21 cellular contexts compared by ENCODE assay signal in genomic region chr1:230568676-230569075, GRCh38.
"Had no signal": no experiment of that assay in that cellular context is flagged by ENCODE, and none has a peak within 500 bp of the region (broad histone marks: within the 10 kb centered on the region; RNA-seq: fewer than 3 reads in every experiment).

No MANE protein-coding gene starts in this region.

- H3K36me3 ChIP-seq: cardiac muscle cell, esophagus squamous epithelium, gastroesophageal sphincter, heart left ventricle, right lobe of liver, thoracic aorta, upper lobe of right lung had no signal

- H3K27me3 ChIP-seq: cardiac muscle cell, heart left ventricle, right lobe of liver, upper lobe of right lung had no signal

- H3K4me3 ChIP-seq: cardiac muscle cell, esophagus squamous epithelium, gastroesophageal sphincter, heart left ventricle, mucosa of descending colon, right lobe of liver, skin epidermis, thoracic aorta, upper lobe of right lung had no signal

- H3K9ac ChIP-seq: parathyroid adenoma had no signal

- H3K79me2 ChIP-seq: parathyroid adenoma had no signal

- DNase-seq: activated CD4-positive, CD25-positive, alpha-beta regulatory T cell; activated effector memory CD4-positive, alpha-beta T cell treated with anti-CD3 and anti-CD28 coated beads, Interleukin-2, amount 50 U/mL, for 16 hours; activated naive CD4-positive, alpha-beta T cell treated with anti-CD3 and anti-CD28 coated beads, Interleukin-2, amount 10 ng/mL, durations not matched to agents 7 days and 5 days; amygdala; effector memory CD4-positive, alpha-beta T cell; esophagus squamous epithelium; heart left ventricle; nucleus accumbens; right lobe of liver; SW 1271; T-helper 17 cell; upper lobe of right lung had no signal

- H3K4me3 Mint-ChIP-seq: activated CD4-positive, alpha-beta memory T cell treated with anti-CD3 and anti-CD28 coated beads for 36 hours; activated naive CD4-positive, alpha-beta T cell treated with anti-CD3 and anti-CD28 coated beads, Interleukin-2, amount 10 ng/mL, durations not matched to agents 7 days and 5 days; dendritic cell treated with granulocyte-macrophage colony-stimulating factor and Interleukin-4, amounts not matched to agents 40 ng/mL and 50 ng/mL, for 4 days; stimulated activated memory B cell treated with anti-CD40 and anti-IgM and Interleukin-4, amounts not matched to agents 10 μg/mL and 1 μg/mL and 100 μg/mL, for 72 hours; T-helper 17 cell had no signal

- H3K36me3 Mint-ChIP-seq: activated CD4-positive, alpha-beta memory T cell treated with anti-CD3 and anti-CD28 coated beads for 36 hours; activated naive CD4-positive, alpha-beta T cell treated with anti-CD3 and anti-CD28 coated beads, Interleukin-2, amount 10 ng/mL, durations not matched to agents 7 days and 5 days; stimulated activated memory B cell treated with anti-CD40 and anti-IgM and Interleukin-4, amounts not matched to agents 10 μg/mL and 1 μg/mL and 100 μg/mL, for 72 hours had no signal

- H3K27ac Mint-ChIP-seq: activated CD4-positive, alpha-beta memory T cell treated with anti-CD3 and anti-CD28 coated beads for 36 hours; activated naive CD4-positive, alpha-beta T cell treated with anti-CD3 and anti-CD28 coated beads, Interleukin-2, amount 10 ng/mL, durations not matched to agents 7 days and 5 days; dendritic cell treated with granulocyte-macrophage colony-stimulating factor and Interleukin-4, amounts not matched to agents 40 ng/mL and 50 ng/mL, for 4 days; stimulated activated memory B cell treated with anti-CD40 and anti-IgM and Interleukin-4, amounts not matched to agents 10 μg/mL and 1 μg/mL and 100 μg/mL, for 72 hours; T-helper 17 cell had no signal

- H3K27ac ChIP-seq: cardiac muscle cell, esophagus squamous epithelium, gastroesophageal sphincter, heart left ventricle, parathyroid adenoma, right lobe of liver, skin epidermis, thoracic aorta, upper lobe of right lung had no signal

- H3K4me1 ChIP-seq: gastroesophageal sphincter, parathyroid adenoma, right lobe of liver had no signal

- H3K9me3 Mint-ChIP-seq: activated CD4-positive, alpha-beta memory T cell treated with anti-CD3 and anti-CD28 coated beads for 36 hours; activated naive CD4-positive, alpha-beta T cell treated with anti-CD3 and anti-CD28 coated beads, Interleukin-2, amount 10 ng/mL, durations not matched to agents 7 days and 5 days; dendritic cell treated with granulocyte-macrophage colony-stimulating factor and Interleukin-4, amounts not matched to agents 40 ng/mL and 50 ng/mL, for 4 days; stimulated activated memory B cell treated with anti-CD40 and anti-IgM and Interleukin-4, amounts not matched to agents 10 μg/mL and 1 μg/mL and 100 μg/mL, for 72 hours had no signal

- ATAC-seq: gastroesophageal sphincter, heart left ventricle, right lobe of liver, T-helper 17 cell, upper lobe of right lung had no signal

- H3K4me1 Mint-ChIP-seq: activated naive CD4-positive, alpha-beta T cell treated with anti-CD3 and anti-CD28 coated beads, Interleukin-2, amount 10 ng/mL, durations not matched to agents 7 days and 5 days; stimulated activated memory B cell treated with anti-CD40 and anti-IgM and Interleukin-4, amounts not matched to agents 10 μg/mL and 1 μg/mL and 100 μg/mL, for 72 hours had no signal

- H2AFZ ChIP-seq: parathyroid adenoma had no signal

- H3K9me3 ChIP-seq: esophagus squamous epithelium, gastroesophageal sphincter, heart left ventricle, mucosa of descending colon, right lobe of liver, thoracic aorta, upper lobe of right lung had no signal
